18 cellular contexts compared by ENCODE assay signal in genomic region chr13:94800423-94800822, GRCh38.
"Had no signal": no experiment of that assay in that cellular context is flagged by ENCODE, and none has a peak within 500 bp of the region (broad histone marks: within the 10 kb centered on the region; RNA-seq: fewer than 3 reads in every experiment).

No MANE protein-coding gene starts in this region.

- H3K27ac ChIP-seq: brain microvascular endothelial cell, left lung, neutrophil, skin epidermis, thyroid gland had no signal

- H3K4me3 ChIP-seq: left lung, mucosa of descending colon, skin epidermis, thyroid gland had no signal

- H3K9me3 ChIP-seq: left lung, mucosa of descending colon, thyroid gland had no signal

- H3K36me3 ChIP-seq: brain microvascular endothelial cell, left lung, neutrophil, thyroid gland had no signal

- H3K4me1 ChIP-seq: thyroid gland had no signal

- DNase-seq: activated CD4-positive, alpha-beta T cell treated with anti-CD3 and anti-CD28 coated beads, Interleukin-2, amount 50 U/mL, for 48 hours; activated CD4-positive, CD25-positive, alpha-beta regulatory T cell treated with anti-CD3 and anti-CD28 coated beads, Interleukin-2, amount 50 U/mL, for 72 hours; activated naive CD4-positive, alpha-beta T cell treated with Interleukin-2 at 50 U/mL for 16 hours; anterior cingulate cortex; brain microvascular endothelial cell; cortex of kidney; effector CD8-positive, alpha-beta T cell; kidney; left lung; mucosa of descending colon; naive thymus-derived CD4-positive, alpha-beta T cell; posterior cingulate gyrus; stimulated activated CD4-positive, alpha-beta T cell treated with anti-CD3 and anti-CD28 coated beads, Interleukin-15, amount 100 ng/mL, for 24 hours; stimulated activated CD4-positive, alpha-beta T cell treated with anti-CD3 and anti-CD28 coated beads, Interleukin-4, amount 100 ng/mL, for 1 hour; stimulated activated naive B cell treated with anti-CD40 and anti-IgM and Interleukin-4, amounts not matched to agents 10 μg/mL and 1 μg/mL and 100 μg/mL, for 72 hours; thyroid gland had no signal

- H3K27me3 ChIP-seq: brain microvascular endothelial cell, left lung, neutrophil, thyroid gland had no signal
